In the genomic region with DNA sequence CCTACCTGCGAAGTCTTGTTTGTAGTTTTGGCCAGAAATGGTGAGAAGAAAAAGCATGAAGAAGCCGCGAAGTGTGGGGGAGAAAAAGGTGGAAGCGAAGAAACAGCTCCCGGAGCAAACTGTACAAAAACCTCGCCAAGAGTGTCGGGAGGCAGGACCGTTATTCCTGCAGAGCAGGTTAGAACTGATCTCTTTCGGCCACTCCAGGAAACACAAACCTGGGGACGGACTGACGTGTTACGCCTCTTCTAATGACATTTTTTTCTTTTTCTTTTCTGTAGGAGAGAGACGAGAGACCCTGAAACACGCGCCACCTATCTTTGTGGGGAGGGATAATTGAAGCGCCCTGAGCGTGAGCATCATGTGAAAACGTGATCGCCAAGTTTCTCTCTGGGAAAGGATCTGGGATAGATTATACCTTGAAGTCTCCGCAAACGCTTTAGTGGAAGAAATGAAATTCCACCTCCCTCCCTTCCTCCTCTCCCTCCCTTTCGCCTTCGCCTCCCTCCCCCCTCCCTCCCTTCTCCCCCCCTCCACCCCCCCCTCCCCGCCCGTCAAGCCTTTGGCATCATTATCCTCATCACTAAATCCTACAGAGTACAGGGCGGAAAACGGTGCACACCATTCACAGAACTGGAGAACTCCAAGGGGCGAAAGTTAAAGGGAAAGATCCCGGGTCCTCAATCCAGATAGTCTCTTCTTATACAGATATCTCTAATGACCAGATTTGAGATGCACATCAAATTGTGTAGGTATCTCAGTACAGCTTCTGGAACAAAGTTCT, we compare ENCODE assay signal across 8 cellular contexts. TPM values are rescaled to one million over a fixed set of nuclear protein-coding genes. Genes with fewer than 3 reads are reported as not detected.
DNase-seq lines count a peak whose midpoint lies in the region; ATAC-seq and TF ChIP-seq lines count a peak whose summit lies in the region.

ZEB2 (minus strand) TSS at position 186 of the 784 bp plus-strand sequence. CDS start 2,769 bp downstream, outside the sequence.

- TF ChIP-seq POLR2A in NB4 (IDR thresholded peaks at IDR 0.05; ENCODE audit: extremely low read depth, insufficient read length) = peak; percentile 96

- H3K4me3 Mint-ChIP-seq in activated CD4-positive, alpha-beta memory T cell treated with anti-CD3 and anti-CD28 coated beads, Interleukin-2, amount 10 ng/mL, durations not matched to agents 7 days and 5 days = no peak within 1 kb of the TSS
- H3K4me3 Mint-ChIP-seq in nephron progenitor cell = no peak within 1 kb of the TSS

- no peak within 1 kb of the TSS for H3K27ac Mint-ChIP-seq in activated CD4-positive, alpha-beta memory T cell treated with anti-CD3 and anti-CD28 coated beads, Interleukin-2, amount 10 ng/mL, durations not matched to agents 7 days and 5 days
- H3K27ac Mint-ChIP-seq in nephron progenitor cell = peak within 1 kb of the TSS; percentile 85

- peaks cover 3% of the 10 kb centered on the region for H3K4me1 ChIP-seq in foreskin keratinocyte

- POLR2A ChIA-PET in activated CD4-positive, alpha-beta memory T cell treated with anti-CD3 and anti-CD28 coated beads, Interleukin-2, amount 10 ng/mL, durations not matched to agents 7 days and 5 days (lab: Charles Lee) = interaction anchor here (1.1 to 1.7 kb wide), 3 partner anchors 19 to 189 kb away, joined by 3 to 5 read pairs (median 3); no protein-coding TSS in a partner anchor

- no peaks in the 10 kb centered on the region for H3K9me3 Mint-ChIP-seq in activated CD4-positive, alpha-beta memory T cell treated with anti-CD3 and anti-CD28 coated beads, Interleukin-2, amount 10 ng/mL, durations not matched to agents 7 days and 5 days
- no peaks in the 10 kb centered on the region for H3K9me3 Mint-ChIP-seq in nephron progenitor cell

- TF ChIP-seq CTCF in NB4 (IDR thresholded peaks at IDR 0.05; ENCODE audit: low read depth, low read length) (peak; percentile 73), foreskin keratinocyte (conservative IDR thresholded peaks at IDR 0.05) (peak; percentile 42), nephron progenitor cell (IDR thresholded peaks at IDR 0.05) (peak; percentile 23)

- H3K4me3 ChIP-seq in GM08714 (ENCODE audit: low read length) (peak within 1 kb of the TSS; percentile 85), NB4 (ENCODE audit: low read depth, low read length) (peak within 1 kb of the TSS; percentile 90)

- H3K36me3 Mint-ChIP-seq in activated CD4-positive, alpha-beta memory T cell treated with anti-CD3 and anti-CD28 coated beads, Interleukin-2, amount 10 ng/mL, durations not matched to agents 7 days and 5 days (ENCODE audit: low read depth) = peaks cover 8% of the 10 kb centered on the region
- H3K36me3 Mint-ChIP-seq in nephron progenitor cell (ENCODE audit: low read depth) = no peaks in the 10 kb centered on the region

- peaks cover 97% of the 10 kb centered on the region for H3K27me3 ChIP-seq in foreskin keratinocyte

- H3K27ac ChIP-seq in foreskin keratinocyte = no peak within 1 kb of the TSS

- peak; percentile 4 for ATAC-seq in foreskin keratinocyte
- no peak for ATAC-seq in activated CD4-positive, CD25-positive, alpha-beta regulatory T cell treated with anti-CD3 and anti-CD28 coated beads, Interleukin-2, amount 50 U/mL, for 24 hours

- H3K4me1 Mint-ChIP-seq in activated CD4-positive, alpha-beta memory T cell treated with anti-CD3 and anti-CD28 coated beads, Interleukin-2, amount 10 ng/mL, durations not matched to agents 7 days and 5 days = peaks cover 27% of the 10 kb centered on the region
- peaks cover 14% of the 10 kb centered on the region for H3K4me1 Mint-ChIP-seq in nephron progenitor cell

- CTCF ChIA-PET in activated CD4-positive, alpha-beta memory T cell treated with anti-CD3 and anti-CD28 coated beads, Interleukin-2, amount 10 ng/mL, durations not matched to agents 7 days and 5 days (lab: Charles Lee) = interaction anchor here (1.8 kb wide), 1 partner anchor 278 kb away, joined by 3 read pairs; no protein-coding TSS in a partner anchor

- peak; percentile 93 for DNase-seq in NB4 (ENCODE audit: low read depth)
- DNase-seq in activated CD4-positive, alpha-beta memory T cell treated with anti-CD3 and anti-CD28 coated beads, Interleukin-2, amount 10 ng/mL, durations not matched to agents 7 days and 5 days = peak; percentile 52
- no peak for DNase-seq in foreskin keratinocyte
- peak; percentile 55 for DNase-seq in nephron progenitor cell
- no peak for DNase-seq in NCI-H187 treated with DMSO at 0.1 percent for 48 hours (lab: John Stamatoyannopoulos, UW)
- no peak for DNase-seq in GM19238 (ENCODE audit: insufficient read length, low spot score)

- peaks cover 41% of the 10 kb centered on the region for H3K27me3 Mint-ChIP-seq in activated CD4-positive, alpha-beta memory T cell treated with anti-CD3 and anti-CD28 coated beads, Interleukin-2, amount 10 ng/mL, durations not matched to agents 7 days and 5 days
- no peaks in the 10 kb centered on the region for H3K27me3 Mint-ChIP-seq in nephron progenitor cell (ENCODE audit: low read depth, poor library complexity)

RNA-seq across cellular contexts. Expression of gene ZEB2, which starts in this region (rescaled TPM):
- 10 to 100 TPM; 19.4 to 20.6 TPM for total RNA-seq in activated CD4-positive, alpha-beta memory T cell treated with anti-CD3 and anti-CD28 coated beads, Interleukin-2, amount 10 ng/mL, durations not matched to agents 7 days and 5 days
- total RNA-seq in foreskin keratinocyte = 0.03 and 0.11 TPM in 2 replicates
- 0.08 TPM in 2 replicates for polyA plus RNA-seq in foreskin keratinocyte

Comparison
In these comparisons a context has a peak if more than half of its experiments do, and no peak if none do; other contexts are left out.
1. RNA of gene ZEB2 (total RNA-seq): 19.4 to 20.6 TPM in activated CD4-positive, alpha-beta memory T cell treated with anti-CD3 and anti-CD28 coated beads, Interleukin-2, amount 10 ng/mL, durations not matched to agents 7 days and 5 days; 0.03 to 0.11 TPM in foreskin keratinocyte; every median in the first group is over 10 times any median in the second.
2. Peak in ATAC-seq in foreskin keratinocyte; RNA of the gene not detected or under 1 TPM.
3. DNase-seq: peak in NB4 (single experiment), activated CD4-positive, alpha-beta memory T cell treated with anti-CD3 and anti-CD28 coated beads, Interleukin-2, amount 10 ng/mL, durations not matched to agents 7 days and 5 days (single experiment) and nephron progenitor cell (single experiment); none in foreskin keratinocyte (0 of 2), NCI-H187 treated with DMSO at 0.1 percent for 48 hours (single experiment) and GM19238 (single experiment).
4. CTCF ChIP-seq: peak in every context shown above with its lines; median percentile 73 in NB4; 42 in foreskin keratinocyte; 23 in nephron progenitor cell.